ENCODE assay signal across 19 cellular contexts in genomic region chr14:73243341-73243740, GRCh38. TPM values are rescaled to one million over a fixed set of nuclear protein-coding genes. Genes with fewer than 3 reads are reported as not detected.
A peak's percentile ranks its signal among the peaks of the same experiment; 100 is the strongest.
DNase-seq lines count a peak whose midpoint lies in the region; ATAC-seq, FAIRE-seq and TF ChIP-seq lines count a peak whose summit lies in the region.
"Had no signal": no experiment of that assay in that cellular context is flagged by ENCODE, and none has a peak within 500 bp of the region (broad histone marks: within the 10 kb centered on the region; RNA-seq: fewer than 3 reads in every experiment).

No MANE protein-coding gene starts in this region.

- intact Hi-C loops in activated B cell treated with CpG ODN at 0.5 μM for 24 hours (cut with micrococcal nuclease) (no loop called here), posterior vena cava (cut with DNase I) (no loop called here)

- ATAC-seq in activated B cell treated with CpG ODN at 0.5 μM for 24 hours (ENCODE audit: low read depth) = no peak
- ATAC-seq in GM21737 (IDR thresholded peaks at IDR 0.05; ENCODE audit: unreplicated experiment) = no peak
- ATAC-seq: A549, HepG2 had no signal

- peaks cover 74% of the 10 kb centered on the region for H3K4me1 Mint-ChIP-seq in activated B cell treated with CpG ODN at 0.5 μM for 24 hours

- peak; percentile 14 for FAIRE-seq in GM19239 (lab: Jason Lieb, UNC)
- FAIRE-seq: A549, G401.6, HepG2 had no signal

- H3K4me3 Mint-ChIP-seq in activated B cell treated with CpG ODN at 0.5 μM for 24 hours = peak overlapping the region; percentile 48

- POLR2A ChIA-PET in activated B cell treated with CpG ODN at 0.5 μM for 24 hours (lab: Charles Lee) = no interaction called here

- H3K27me3 Mint-ChIP-seq in activated B cell treated with CpG ODN at 0.5 μM for 24 hours = peaks cover 28% of the 10 kb centered on the region

- CTCF ChIA-PET in activated B cell treated with CpG ODN at 0.5 μM for 24 hours (lab: Charles Lee) = no interaction called here

- no peak overlapping the region for H3K27ac Mint-ChIP-seq in activated B cell treated with CpG ODN at 0.5 μM for 24 hours

- TF ChIP-seq CTCF in activated B cell treated with CpG ODN at 0.5 μM for 24 hours (IDR thresholded peaks at IDR 0.05) = no peak

- no peaks in the 10 kb centered on the region for H3K9me3 Mint-ChIP-seq in activated B cell treated with CpG ODN at 0.5 μM for 24 hours

- H3K36me3 Mint-ChIP-seq in activated B cell treated with CpG ODN at 0.5 μM for 24 hours (ENCODE audit: low read depth) = no peaks in the 10 kb centered on the region

- peak; percentile 16 for DNase-seq in 8988T
- no peak for DNase-seq in GM19239 (ENCODE audit: insufficient read length, low spot score)
- no peak for DNase-seq in activated B cell treated with CpG ODN at 0.5 μM for 24 hours
- peak; percentile 61 for DNase-seq in posterior vena cava (ENCODE audit: low spot score)
- no peak for DNase-seq in COLO829 (ENCODE audit: low spot score)
- no peak for DNase-seq in Ammon's horn (ENCODE audit: low spot score)
- DNase-seq in epidermal melanocyte (ENCODE audit: insufficient read length, low spot score) = no peak
- DNase-seq: COR-L47, DMS 273 treated with DMSO at 0.1 percent for 48 hours, KG1, NCI-H1417, NCI-H187, NCI-H226, NCI-H524 treated with DMSO at 0.1 percent for 48 hours, SJCRH30 had no signal

RNA-seq across cellular contexts. Expression of gene PAPLN, which starts 6.0 kb away (rescaled TPM):
- total RNA-seq in activated B cell treated with CpG ODN at 0.5 μM for 24 hours = 0.42 and 0.46 TPM in 2 replicates
- total RNA-seq in posterior vena cava = 10 to 100 TPM in 1 of 2 donors, 1 to 10 TPM in 1; 9.4 to 19.4 TPM
- total RNA-seq: HepG2, SJCRH30 had no signal

Comparison
In these comparisons a context has a peak if more than half of its experiments do, and no peak if none do; other contexts are left out.
1. DNase-seq: peak in 8988T (single experiment) and posterior vena cava (single experiment); none in GM19239 (single experiment), activated B cell treated with CpG ODN at 0.5 μM for 24 hours (single experiment), COLO829 (single experiment), Ammon's horn (single experiment) and epidermal melanocyte (single experiment).